26 cellular contexts compared by ENCODE assay signal in genomic region chr1:115160728-115161127, GRCh38.
"Had no signal": no experiment of that assay in that cellular context is flagged by ENCODE, and none has a peak within 500 bp of the region (broad histone marks: within the 10 kb centered on the region; RNA-seq: fewer than 3 reads in every experiment).

No MANE protein-coding gene starts in this region.

- DNase-seq: activated B cell treated with CpG ODN at 0.5 μM for 24 hours; activated CD4-positive, alpha-beta memory T cell treated with anti-CD3 and anti-CD28 coated beads for 36 hours; activated CD4-positive, alpha-beta T cell treated with anti-CD3 and anti-CD28 coated beads for 1 hour; activated CD4-positive, alpha-beta T cell treated with anti-CD3 and anti-CD28 coated beads, Interleukin-2, amount 10 ng/mL, durations not matched to agents 7 days and 5 days; activated CD8-positive, alpha-beta memory T cell treated with anti-CD3 and anti-CD28 coated beads for 24 hours; activated gamma-delta T cell treated with Interleukin-2 at 50 U/mL for 16 hours; activated naive CD4-positive, alpha-beta T cell treated with anti-CD3 and anti-CD28 coated beads, Interleukin-2, amount 10 ng/mL, durations not matched to agents 7 days and 5 days; activated naive CD8-positive, alpha-beta T cell treated with anti-CD3 and anti-CD28 coated beads for 36 hours; activated T-cell treated with anti-CD3 and anti-CD28 coated beads, Interleukin-2, amount 50 U/mL, for 4 hours; adrenal gland; aorta; body of pancreas; MG63; MV-4-11; NCI-H1092 treated with DMSO at 0.1 percent for 48 hours; NCI-H1417 treated with DMSO at 0.1 percent for 48 hours; NCI-H1694; NCI-H2029 treated with DMSO at 0.1 percent for 48 hours; NCI-H510A treated with DMSO at 0.1 percent for 48 hours; NCI-H69; NK-92 treated with Interleukin-12 subunit alpha and Interleukin-12 subunit beta, amount 100 ng/mL, for 24 hours; OCI-M1; RPMI8226; SJCRH30 had no signal

- H3K27me3 ChIP-seq: adrenal gland, body of pancreas, cardiac muscle cell, MG63, SJCRH30 had no signal

- H3K4me3 ChIP-seq: adrenal gland, body of pancreas, cardiac muscle cell, MG63, SJCRH30 had no signal

- H3K36me3 ChIP-seq: adrenal gland, cardiac muscle cell, MG63, SJCRH30 had no signal

- H3K4me1 ChIP-seq: body of pancreas, SJCRH30 had no signal

- H3K27ac ChIP-seq: adrenal gland, body of pancreas, cardiac muscle cell, KMS-11, SJCRH30 had no signal
